9 cellular contexts compared by ENCODE assay signal in the genomic region with DNA sequence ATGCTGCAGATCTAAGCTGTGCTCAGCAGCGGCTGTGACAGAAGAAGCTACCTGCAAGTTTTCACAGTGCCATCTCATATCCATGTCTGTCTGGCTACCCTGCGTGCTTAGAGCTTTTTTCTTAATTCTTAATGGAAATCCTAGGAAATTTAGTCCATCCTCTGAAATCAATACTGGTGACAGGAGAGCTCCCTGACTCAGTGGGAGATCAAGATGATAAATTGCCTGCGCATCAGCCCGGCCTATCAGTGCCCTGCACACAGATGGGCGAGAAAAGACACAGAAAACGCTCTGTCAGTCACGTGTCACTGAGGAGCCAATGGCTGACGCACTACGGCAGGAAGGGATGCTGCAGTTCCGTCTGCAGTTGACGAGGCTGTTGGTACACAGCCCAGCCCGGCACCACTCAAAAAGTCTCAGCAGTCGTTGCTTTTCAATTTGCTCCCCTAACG.
DNase-seq lines count a peak whose midpoint lies in the region; ATAC-seq and TF ChIP-seq lines count a peak whose summit lies in the region.
"Had no signal": no experiment of that assay in that cellular context is flagged by ENCODE, and none has a peak within 500 bp of the region (broad histone marks: within the 10 kb centered on the region; RNA-seq: fewer than 3 reads in every experiment).

No MANE protein-coding gene starts in this region.

- no peak overlapping the region for H4K91ac ChIP-seq in trophoblast cell (ENCODE audit: low read depth, low read length)

- H3K36me3 ChIP-seq in cardiac muscle cell = no peaks in the 10 kb centered on the region
- no peaks in the 10 kb centered on the region for H3K36me3 ChIP-seq in trophoblast cell (ENCODE audit: control insufficient read depth in 1 of 2, insufficient read depth in 2 of 2, low read length in 2 of 2)
- no peaks in the 10 kb centered on the region for H3K36me3 ChIP-seq in upper lobe of left lung
- H3K36me3 ChIP-seq: gastrocnemius medialis had no signal

- H2AFZ ChIP-seq in trophoblast cell (ENCODE audit: insufficient read depth, low read length, poor library complexity) = peak overlapping the region; percentile 26

- H2BK5ac ChIP-seq in trophoblast cell (ENCODE audit: low read depth, low read length, poor library complexity) = no peak overlapping the region

- no peak overlapping the region for H3K9ac ChIP-seq in trophoblast cell (ENCODE audit: low read length)

- TF ChIP-seq POLR2A in upper lobe of left lung (IDR thresholded peaks at IDR 0.05) = no peak

- TF ChIP-seq CTCF in cardiac muscle cell (IDR thresholded peaks at IDR 0.05; ENCODE audit: low read depth, low read length) = no peak
- TF ChIP-seq CTCF in upper lobe of left lung (IDR thresholded peaks at IDR 0.05) = no peak

- H3K27ac ChIP-seq in cardiac muscle cell (peak overlapping the region; percentile 38), trophoblast cell (ENCODE audit: low read depth, low read length) (no peak overlapping the region), upper lobe of left lung (no peak overlapping the region)
- H3K27ac ChIP-seq: gastrocnemius medialis had no signal

- H3K18ac ChIP-seq in trophoblast cell (ENCODE audit: low read length) = no peak overlapping the region

- no peak overlapping the region for H3K23ac ChIP-seq in trophoblast cell (ENCODE audit: low read length)

- H2AK5ac ChIP-seq in trophoblast cell (ENCODE audit: low read length) = no peak overlapping the region

- no peak overlapping the region for H3K14ac ChIP-seq in trophoblast cell (ENCODE audit: low read length)

- H2BK120ac ChIP-seq in trophoblast cell (ENCODE audit: insufficient read depth, low read length, poor library complexity) = no peak overlapping the region

- H3K79me2 ChIP-seq in trophoblast cell (ENCODE audit: control insufficient read depth, insufficient read depth, low read length, poor library complexity) = no peaks in the 10 kb centered on the region

- H3K9me3 ChIP-seq in cardiac muscle cell (ENCODE audit: low read depth) (no peaks in the 10 kb centered on the region), trophoblast cell (ENCODE audit: insufficient read depth, low read depth, low read length) (no peaks in the 10 kb centered on the region), upper lobe of left lung (no peaks in the 10 kb centered on the region)
- H3K9me3 ChIP-seq: gastrocnemius medialis had no signal

- peak; percentile 100 for ATAC-seq in GM19351 (IDR thresholded peaks at IDR 0.05; ENCODE audit: unreplicated experiment)
- peak; percentile 78 for ATAC-seq in HG03521 (IDR thresholded peaks at IDR 0.05; ENCODE audit: unreplicated experiment)
- ATAC-seq in upper lobe of left lung (ENCODE audit: low FRiP score in 2 of 2) = peak; percentile 49 to 95

- H3K79me1 ChIP-seq in trophoblast cell (ENCODE audit: low read length) = no peaks in the 10 kb centered on the region

- no peak overlapping the region for H4K12ac ChIP-seq in trophoblast cell (ENCODE audit: low read depth, low read length)

- no CpG with 5 or more reads among the region's 14 CpGs for WGBS in trophoblast cell (ENCODE audit: extremely low coverage, insufficient coverage, insufficient read length)
- WGBS in upper lobe of left lung, 2 donors = 15 to 21% methylated on average over 12 to 14 of the region's 14 CpGs

- no peak overlapping the region for H2BK12ac ChIP-seq in trophoblast cell (ENCODE audit: low read length)

- no peak overlapping the region for H4K8ac ChIP-seq in trophoblast cell (ENCODE audit: low read depth, low read length)

- DNase-seq in 8988T = peak; percentile 3
- DNase-seq in RPMI8226 = peak; percentile 28
- peak; percentile 1 to 15 (median 8) for DNase-seq in activated naive CD4-positive, alpha-beta T cell (lab: John Stamatoyannopoulos, UW)
- peak; percentile 47 to 60 for DNase-seq in cardiac muscle cell (ENCODE audit: low read depth in 1 of 2, low spot score in 1 of 2)
- DNase-seq in trophoblast cell = peak in 1 of 2 donors; percentile 2
- DNase-seq in upper lobe of left lung = peak in 1 of 2 donors; percentile 47

- peak overlapping the region; percentile 69 for H3K4me2 ChIP-seq in trophoblast cell (ENCODE audit: low read length)

- no peak for TF ChIP-seq EP300 in upper lobe of left lung (IDR thresholded peaks at IDR 0.05)

- H3K4me3 ChIP-seq in cardiac muscle cell = peak overlapping the region; percentile 12
- H3K4me3 ChIP-seq in trophoblast cell (ENCODE audit: low read depth, low read length) = no peak overlapping the region
- H3K4me3 ChIP-seq in upper lobe of left lung = peak overlapping the region in 3 of 4 donors; percentile 12 to 34 (median 25)

- H3K4ac ChIP-seq in trophoblast cell (ENCODE audit: low read depth, low read length) = no peak overlapping the region

- H3K4me1 ChIP-seq in cardiac muscle cell (ENCODE audit: low read depth) = peaks cover 11% of the 10 kb centered on the region
- H3K4me1 ChIP-seq in trophoblast cell (ENCODE audit: control insufficient read depth in 1 of 2, insufficient read depth in 2 of 2, low read length in 2 of 2) = peaks cover 0 to 3% of the 10 kb centered on the region in 2 experiments
- H3K4me1 ChIP-seq in upper lobe of left lung = no peaks in the 10 kb centered on the region
- H3K4me1 ChIP-seq: gastrocnemius medialis had no signal

- H3K27me3 ChIP-seq in cardiac muscle cell = no peaks in the 10 kb centered on the region
- H3K27me3 ChIP-seq in trophoblast cell (ENCODE audit: insufficient read depth, low read length) = no peaks in the 10 kb centered on the region
- no peaks in the 10 kb centered on the region for H3K27me3 ChIP-seq in upper lobe of left lung
- H3K27me3 ChIP-seq: gastrocnemius medialis had no signal
